Comparison of ENCODE assay signal across 9 cellular contexts in genomic region chr5:131671994-131672655, GRCh38. TPM values are rescaled to one million over a fixed set of nuclear protein-coding genes. Genes with fewer than 3 reads are reported as not detected.
DNase-seq lines count a peak whose midpoint lies in the region; ATAC-seq and TF ChIP-seq lines count a peak whose summit lies in the region.
"Had no signal": no experiment of that assay in that cellular context is flagged by ENCODE, and none has a peak within 500 bp of the region (broad histone marks: within the 10 kb centered on the region; RNA-seq: fewer than 3 reads in every experiment).

No MANE protein-coding gene starts in this region.

- peak overlapping the region; percentile 83 for H3K27ac ChIP-seq in AG04450 (ENCODE audit: low read depth, low read length)
- H3K27ac ChIP-seq in naive thymus-derived CD4-positive, alpha-beta T cell (ENCODE audit: low read depth, low read length): no peak overlapping the region

- peaks cover 0 to 31% (median 8%) of the 10 kb centered on the region in 7 donors for H3K4me1 Mint-ChIP-seq in naive thymus-derived CD4-positive, alpha-beta T cell

- ATAC-seq in naive thymus-derived CD4-positive, alpha-beta T cell: no peak
- no peak for ATAC-seq in HG03565 (IDR thresholded peaks at IDR 0.05; ENCODE audit: unreplicated experiment)
- no peak for ATAC-seq in HG03139 (IDR thresholded peaks at IDR 0.05; ENCODE audit: unreplicated experiment)

- H3K27me3 ChIP-seq in AG04450 (ENCODE audit: control insufficient read depth, insufficient read depth, low read length): no peaks in the 10 kb centered on the region
- no peaks in the 10 kb centered on the region for H3K27me3 ChIP-seq in naive thymus-derived CD4-positive, alpha-beta T cell (ENCODE audit: control insufficient read depth in 2 of 2, insufficient read depth in 2 of 2, low read length in 2 of 2)

- no peak overlapping the region for H3K4me3 ChIP-seq in AG04450 (ENCODE audit: low read depth, low read length)
- H3K4me3 ChIP-seq in fibroblast of mammary gland (ENCODE audit: control insufficient read depth, low read depth, low read length): no peak overlapping the region
- H3K4me3 ChIP-seq in naive thymus-derived CD4-positive, alpha-beta T cell (ENCODE audit: low read length): no peak overlapping the region

- no peaks in the 10 kb centered on the region for H3K9me3 ChIP-seq in AG04450 (ENCODE audit: control insufficient read depth, insufficient read depth, low read length)
- no peaks in the 10 kb centered on the region for H3K9me3 ChIP-seq in naive thymus-derived CD4-positive, alpha-beta T cell (ENCODE audit: control insufficient read depth in 2 of 3, low read length in 3 of 3)

- H3K9me3 Mint-ChIP-seq in naive thymus-derived CD4-positive, alpha-beta T cell: peaks cover 0 to 2% (median 0%) of the 10 kb centered on the region in 11 donors

- intact Hi-C loops in naive thymus-derived CD4-positive, alpha-beta T cell (cut with micrococcal nuclease): loop anchor here in 1 of 2 donors (5.0 to 10.0 kb wide), 2 partner anchors 35 to 333 kb away; partner anchors contain the start of gene RAPGEF6

- H3K36me3 ChIP-seq in naive thymus-derived CD4-positive, alpha-beta T cell (ENCODE audit: control insufficient read depth in 2 of 3, insufficient read depth in 3 of 3, low read length in 3 of 3): peaks cover 5 to 48% (median 13%) of the 10 kb centered on the region in 3 experiments

- POLR2A ChIA-PET in AG04450 (lab: Yijun Ruan, JAX): interaction anchor here (0.7 to 2.2 kb wide), 8 partner anchors 13 to 125 kb away, joined by 3 to 9 read pairs (median 4); partner anchors contain the start of genes FNIP1 and RAPGEF6
- POLR2A ChIA-PET in naive thymus-derived CD4-positive, alpha-beta T cell (lab: Charles Lee): interaction anchor here (0.6 kb wide), 1 partner anchor 37 kb away, joined by 3 read pairs; no protein-coding TSS in a partner anchor

- H3K36me3 Mint-ChIP-seq in naive thymus-derived CD4-positive, alpha-beta T cell: peaks cover 13 to 73% (median 58%) of the 10 kb centered on the region in 5 donors

- CTCF ChIA-PET in AG04450 (lab: Charles Lee): interaction anchor here (0.7 to 1.2 kb wide), 2 partner anchors 83 to 139 kb away, joined by 4 to 5 read pairs; no protein-coding TSS in a partner anchor
- CTCF ChIA-PET in naive thymus-derived CD4-positive, alpha-beta T cell (lab: Charles Lee): interaction anchor here (1.0 kb wide), 1 partner anchor 83 kb away, joined by 3 read pairs; no protein-coding TSS in a partner anchor

- H3K27me3 Mint-ChIP-seq in naive thymus-derived CD4-positive, alpha-beta T cell: no peaks in the 10 kb centered on the region

- H3K27ac Mint-ChIP-seq in naive thymus-derived CD4-positive, alpha-beta T cell: peak overlapping the region in 5 of 9 donors; percentile 2 to 56 (median 36)

- DNase-seq in AG04450 (ENCODE audit: low read depth, low spot score) (peak; percentile 89), NCI-H446 treated with DMSO at 0.1 percent for 48 hours (lab: John Stamatoyannopoulos, UW) (peak; percentile 16), fibroblast of mammary gland (ENCODE audit: low read depth) (peak; percentile 97), T1000 (lab: John Stamatoyannopoulos, UW) (no peak), HuH-7.5 (ENCODE audit: low spot score) (no peak)
- no peak for DNase-seq in naive thymus-derived CD4-positive, alpha-beta T cell
- DNase-seq: activated effector memory CD4-positive, alpha-beta T cell treated with Interleukin-2 at 50 U/mL for 16 hours had no signal

- TF ChIP-seq CTCF in AG04450 (IDR thresholded peaks at IDR 0.05; ENCODE audit: low read depth, low read length) (no peak), fibroblast of mammary gland (conservative IDR thresholded peaks at IDR 0.05; ENCODE audit: control insufficient read depth, insufficient read depth, low read depth, low read length) (no peak)

- H3K4me3 Mint-ChIP-seq in naive thymus-derived CD4-positive, alpha-beta T cell: no peak overlapping the region

- no peaks in the 10 kb centered on the region for H3K4me1 ChIP-seq in naive thymus-derived CD4-positive, alpha-beta T cell (ENCODE audit: control insufficient read depth in 2 of 2, insufficient read depth in 2 of 2, low read length in 2 of 2)

RNA-seq across cellular contexts. Expression of gene RAPGEF6, which starts 37.1 kb away (rescaled TPM):
- 8.1 and 13.1 TPM in 2 replicates for polyA plus RNA-seq in AG04450 (2011; rRNA removed)
- polyA minus RNA-seq in AG04450 (2011; rRNA and poly(A)+ RNA removed): 30.5 and 44.7 TPM in 2 replicates
- 100 to 1,000 TPM in 3 of 5 experiments, 10 to 100 TPM in 2; 50.9 to 186 (median 114) TPM for total RNA-seq in naive thymus-derived CD4-positive, alpha-beta T cell
- polyA plus RNA-seq in naive thymus-derived CD4-positive, alpha-beta T cell: 10 to 100 TPM; 36.7 to 49.6 TPM

Comparison
In these comparisons a context has a peak if more than half of its experiments do, and no peak if none do; other contexts are left out.
1. DNase-seq: peak in AG04450 (single experiment), NCI-H446 treated with DMSO at 0.1 percent for 48 hours (single experiment) and fibroblast of mammary gland (single experiment); none in naive thymus-derived CD4-positive, alpha-beta T cell (0 of 9), T1000 (single experiment) and HuH-7.5 (single experiment).